18 cellular contexts compared by ENCODE assay signal in the genomic region with DNA sequence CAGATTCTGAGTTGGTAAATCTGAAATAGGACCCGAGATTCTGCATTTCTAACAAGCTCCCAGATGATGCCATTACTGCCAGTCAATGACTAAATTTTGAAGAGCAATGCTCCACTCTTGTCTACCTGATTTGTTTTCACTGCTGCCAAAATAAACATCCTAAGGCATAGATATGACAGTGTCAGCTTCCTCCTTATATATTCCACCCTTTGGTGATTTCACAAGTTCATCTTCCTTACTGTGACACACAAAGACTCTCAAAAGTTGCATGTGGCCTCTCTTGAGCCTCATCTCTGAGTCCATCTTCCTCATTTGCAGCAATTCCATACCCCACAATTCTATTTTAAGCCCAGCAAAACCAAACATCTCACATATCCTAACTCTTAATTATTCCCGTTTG.
A peak's percentile ranks its signal among the peaks of the same experiment; 100 is the strongest.
DNase-seq lines count a peak whose midpoint lies in the region; ATAC-seq and TF ChIP-seq lines count a peak whose summit lies in the region.
"Had no signal": no experiment of that assay in that cellular context is flagged by ENCODE, and none has a peak within 500 bp of the region (broad histone marks: within the 10 kb centered on the region; RNA-seq: fewer than 3 reads in every experiment).

No MANE protein-coding gene starts in this region.

- intact Hi-C loops in left colon (cut with DNase I, micrococcal nuclease): no loop called here

- DNase-seq in EL: peak; percentile 3
- peak; percentile 36 for DNase-seq in LNCaP clone FGC (ENCODE audit: low read depth)
- peak; percentile 83 for DNase-seq in SKM-1 treated with dmso at 0.1 percent for 144 hours (lab: John Stamatoyannopoulos, UW; ENCODE audit: unreplicated experiment)
- DNase-seq in left colon: no peak
- DNase-seq in stimulated activated CD4-positive, alpha-beta T cell treated with anti-CD3 and anti-CD28 coated beads, Interleukin-2, amount 100 ng/mL, for 24 hours: no peak
- DNase-seq: activated B cell treated with CpG ODN at 0.5 μM for 24 hours; caudate nucleus; DMS79; heart right ventricle; HFFc6; midbrain; NCI-H1048; NCI-H748 treated with DMSO at 0.1 percent for 48 hours; stimulated activated naive CD4-positive, alpha-beta T cell; tibial artery had no signal

- ATAC-seq in left colon (peak; percentile 45), HG03095 (IDR thresholded peaks at IDR 0.05; ENCODE audit: unreplicated experiment) (no peak), GM18867 (IDR thresholded peaks at IDR 0.05; ENCODE audit: unreplicated experiment) (no peak), GM18909 (IDR thresholded peaks at IDR 0.05; ENCODE audit: poor library complexity, unreplicated experiment) (no peak)

- H3K4me3 ChIP-seq in LNCaP clone FGC (ENCODE audit: low read depth, low read length): no peak overlapping the region
- H3K4me3 ChIP-seq: heart right ventricle, tibial artery had no signal

- no peak for TF ChIP-seq CTCF in LNCaP clone FGC (IDR thresholded peaks at IDR 0.05; ENCODE audit: control insufficient read depth, extremely low read depth, insufficient read depth)

Comparison
In these comparisons a context has a peak if more than half of its experiments do, and no peak if none do; other contexts are left out.
1. DNase-seq: peak in EL (single experiment), LNCaP clone FGC (single experiment) and SKM-1 treated with dmso at 0.1 percent for 144 hours (single experiment); none in left colon (0 of 2) and stimulated activated CD4-positive, alpha-beta T cell treated with anti-CD3 and anti-CD28 coated beads, Interleukin-2, amount 100 ng/mL, for 24 hours (0 of 2).